In the genomic region with DNA sequence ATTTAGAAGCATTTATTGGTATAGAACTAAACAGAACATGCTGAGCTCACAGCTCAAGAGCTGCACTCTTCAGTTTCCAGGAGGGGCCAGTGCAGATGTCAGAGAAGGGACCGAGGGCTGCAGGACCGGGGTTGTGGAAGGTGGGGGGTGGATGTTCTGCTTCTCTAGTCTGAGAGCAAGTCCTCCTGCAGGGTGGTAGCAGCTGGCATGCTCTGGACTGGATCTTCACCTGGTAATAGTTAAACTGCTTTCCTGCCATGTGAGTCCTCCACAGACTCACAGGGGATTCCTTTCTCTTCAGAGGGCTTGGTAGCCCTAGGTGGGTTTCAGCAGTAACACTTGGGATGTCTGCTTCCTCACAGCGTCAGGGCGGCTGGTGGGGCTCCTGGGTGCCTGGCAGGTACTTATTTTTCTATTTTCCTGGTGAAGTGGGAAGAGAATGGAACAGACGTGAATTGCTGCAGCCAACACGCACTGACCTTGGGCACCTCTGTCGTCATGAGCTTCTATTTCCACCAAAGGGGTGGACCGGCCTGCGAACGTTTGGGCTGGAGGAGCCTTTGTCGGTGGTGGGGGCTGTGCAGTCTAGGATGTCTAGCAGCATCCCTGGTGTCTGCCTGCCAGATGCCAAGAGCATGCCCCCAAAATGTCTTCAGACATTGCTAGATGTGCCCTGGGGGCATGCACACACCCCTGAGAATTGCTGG, we compare ENCODE assay signal across 11 cellular contexts. TPM values are rescaled to one million over a fixed set of nuclear protein-coding genes. Genes with fewer than 3 reads are reported as not detected.
DNase-seq lines count a peak whose midpoint lies in the region; FAIRE-seq and TF ChIP-seq lines count a peak whose summit lies in the region.
"Had no signal": no experiment of that assay in that cellular context is flagged by ENCODE, and none has a peak within 500 bp of the region (broad histone marks: within the 10 kb centered on the region; RNA-seq: fewer than 3 reads in every experiment).

No MANE protein-coding gene starts in this region.

- H4K91ac ChIP-seq in neuronal stem cell (ENCODE audit: low read depth, low read length, poor library complexity) = no peak overlapping the region

- no peaks in the 10 kb centered on the region for H3K27me3 Mint-ChIP-seq in Caco-2 (ENCODE audit: insufficient read depth, unreplicated experiment)
- no peaks in the 10 kb centered on the region for H3K27me3 Mint-ChIP-seq in chondrocyte (ENCODE audit: low read depth)

- no TSS peak for BruUV-seq in Caco-2 (replicated peaks; lab: Mats Ljungman, UMichigan)

- H3K14ac ChIP-seq in neuronal stem cell (ENCODE audit: low read length) = no peak overlapping the region

- H3K18ac ChIP-seq in neuronal stem cell (ENCODE audit: low read length) = no peak overlapping the region

- no peak for FAIRE-seq in GM12892 (lab: Jason Lieb, UNC)

- peaks cover 27% of the 10 kb centered on the region for H3K79me1 ChIP-seq in neuronal stem cell (ENCODE audit: low read depth, low read length)

- H3K4me1 Mint-ChIP-seq in Caco-2 (ENCODE audit: low read depth, unreplicated experiment) (no peaks in the 10 kb centered on the region), chondrocyte (ENCODE audit: low read depth) (peaks cover 56% of the 10 kb centered on the region)

- H2BK15ac ChIP-seq in neuronal stem cell (ENCODE audit: low read length) = no peak overlapping the region

- peaks cover 52% of the 10 kb centered on the region for H4K20me1 ChIP-seq in Loucy (ENCODE audit: insufficient read depth, low read length, poor library complexity, severe bottlenecking)

- CTCF ChIA-PET in Caco-2 (lab: Charles Lee) = no interaction called here

- H3K9me3 Mint-ChIP-seq in Caco-2 (ENCODE audit: unreplicated experiment) = no peaks in the 10 kb centered on the region
- no peaks in the 10 kb centered on the region for H3K9me3 Mint-ChIP-seq in chondrocyte (ENCODE audit: low read depth)

- H3K9me2 ChIP-seq in Loucy (replicated peaks; ENCODE audit: low read depth, low read length) = no peaks in the 10 kb centered on the region

- H3K27me3 ChIP-seq in Caco-2 (replicated peaks; ENCODE audit: control insufficient read depth, insufficient read depth, low read length) (no peaks in the 10 kb centered on the region), Loucy (ENCODE audit: insufficient read depth, low read length, poor library complexity, severe bottlenecking) (no peaks in the 10 kb centered on the region), neuronal stem cell (ENCODE audit: control insufficient read depth in 3 of 3, insufficient read depth in 3 of 3, low read depth in 1 of 3, low read length in 3 of 3) (no peaks in the 10 kb centered on the region), WERI-Rb-1 (ENCODE audit: insufficient read depth, low read depth, severe bottlenecking) (no peaks in the 10 kb centered on the region)
- H3K27me3 ChIP-seq: ascending aorta had no signal

- H3K9me3 ChIP-seq in Caco-2 (no peaks in the 10 kb centered on the region), Loucy (ENCODE audit: insufficient read depth, low read depth, low read length) (no peaks in the 10 kb centered on the region), neuronal stem cell (replicated peaks in 1 of 2; ENCODE audit: control insufficient read depth in 2 of 2, insufficient read depth in 1 of 2, low read depth in 1 of 2, low read length in 2 of 2) (no peaks in the 10 kb centered on the region), WERI-Rb-1 (ENCODE audit: severe bottlenecking) (no peaks in the 10 kb centered on the region)
- H3K9me3 ChIP-seq: ascending aorta had no signal

- no peak for TF ChIP-seq POLR2A in GM12892 (IDR thresholded peaks at IDR 0.05; ENCODE audit: low read depth, low read length)

- peak overlapping the region; percentile 96 for H3K4me2 ChIP-seq in Loucy (ENCODE audit: low read depth, low read length, poor library complexity, severe bottlenecking)
- H3K4me2 ChIP-seq in neuronal stem cell (ENCODE audit: insufficient read depth, low read length, poor library complexity, severe bottlenecking) = no peak overlapping the region

- peaks cover 71% of the 10 kb centered on the region for H3K79me2 ChIP-seq in Loucy (ENCODE audit: insufficient read depth, low read length)

- H2BK5ac ChIP-seq in neuronal stem cell (ENCODE audit: low read length) = peak overlapping the region; percentile 79

- H3K4me3 Mint-ChIP-seq in Caco-2 (ENCODE audit: unreplicated experiment) (peak overlapping the region; percentile 96), chondrocyte (ENCODE audit: unreplicated experiment) (no peak overlapping the region)

- H3K27ac ChIP-seq in neuronal stem cell (replicated peaks; ENCODE audit: low read length) (no peak overlapping the region), WERI-Rb-1 (no peak overlapping the region)
- H3K27ac ChIP-seq: ascending aorta, epithelial cell of prostate had no signal

- H3K36me3 Mint-ChIP-seq in Caco-2 (ENCODE audit: insufficient read depth, unreplicated experiment) (peaks cover 20% of the 10 kb centered on the region), chondrocyte (ENCODE audit: low read depth) (no peaks in the 10 kb centered on the region)

- H2AK5ac ChIP-seq in neuronal stem cell (ENCODE audit: low read depth, low read length) = no peak overlapping the region

- H2BK12ac ChIP-seq in neuronal stem cell (ENCODE audit: low read length) = no peak overlapping the region

- DNase-seq in Caco-2 (no peak), chondrocyte (ENCODE audit: low spot score) (no peak), neuronal stem cell (ENCODE audit: low spot score) (no peak), SW480 (ENCODE audit: low spot score) (no peak), WERI-Rb-1 (no peak), GM12892 (ENCODE audit: insufficient read length) (no peak), NCI-H146 treated with DMSO at 0.1 percent for 48 hours (lab: John Stamatoyannopoulos, UW; ENCODE audit: unreplicated experiment) (no peak)
- DNase-seq: NK-92 treated with Interleukin-12 subunit alpha and Interleukin-12 subunit beta, amount 100 ng/mL, for 24 hours had no signal

- no peak overlapping the region for H2BK120ac ChIP-seq in neuronal stem cell (ENCODE audit: low read depth, low read length)

- peak overlapping the region; percentile 57 for H4K8ac ChIP-seq in neuronal stem cell (ENCODE audit: low read depth, low read length)

- H3K36me3 ChIP-seq in Caco-2 (ENCODE audit: control insufficient read depth, insufficient read depth, low read length) (no peaks in the 10 kb centered on the region), Loucy (ENCODE audit: insufficient read depth, low read length) (peaks cover 4% of the 10 kb centered on the region; the same call in 1 of the 2 replicates), neuronal stem cell (replicated peaks in 1 of 2; ENCODE audit: control insufficient read depth in 2 of 2, insufficient read depth in 2 of 2, low read length in 2 of 2) (peaks cover 4 to 15% of the 10 kb centered on the region in 2 donors), WERI-Rb-1 (peaks cover 46% of the 10 kb centered on the region)

- H3K4me1 ChIP-seq in Caco-2 = peaks cover 14% of the 10 kb centered on the region
- peaks cover 44% of the 10 kb centered on the region for H3K4me1 ChIP-seq in Loucy (ENCODE audit: insufficient read depth, low read length, poor library complexity, severe bottlenecking)
- H3K4me1 ChIP-seq in neuronal stem cell (ENCODE audit: control insufficient read depth in 2 of 2, insufficient read depth in 1 of 2, low read depth in 1 of 2, low read length in 2 of 2) = peaks cover 11 to 12% of the 10 kb centered on the region in 2 donors

- H3K4me3 ChIP-seq in Caco-2 (ENCODE audit: low read depth, low read length) (no peak overlapping the region), Loucy (ENCODE audit: low read length, poor library complexity, severe bottlenecking) (peak overlapping the region; percentile 95), neuronal stem cell (ENCODE audit: low read length in 2 of 2) (peak overlapping the region in 1 of 2 donors; percentile 13), WERI-Rb-1 (ENCODE audit: low read depth, low read length) (no peak overlapping the region)

- POLR2A ChIA-PET in Caco-2 (lab: Charles Lee) = no interaction called here

- no peaks in the 10 kb centered on the region for H3F3A ChIP-seq in Loucy (ENCODE audit: low read depth)

- H3K4ac ChIP-seq in neuronal stem cell (ENCODE audit: low read length) = peak overlapping the region; percentile 18

- H3K27ac Mint-ChIP-seq in Caco-2 (ENCODE audit: unreplicated experiment) (peak overlapping the region; percentile 95), chondrocyte (ENCODE audit: unreplicated experiment) (peak overlapping the region; percentile 77)

- no CpG with 5 or more reads among the region's 11 CpGs for WGBS in neuronal stem cell (ENCODE audit: extremely low coverage in 2 of 2, insufficient read length in 2 of 2, insufficient replicate concordance in 1 of 2), 2 donors

- H2AFZ ChIP-seq in Loucy (ENCODE audit: low read length) (no peak overlapping the region), neuronal stem cell (ENCODE audit: low read length) (no peak overlapping the region)

- peak overlapping the region; percentile 27 for H3K23ac ChIP-seq in neuronal stem cell (ENCODE audit: low read depth, low read length, poor library complexity)

- intact Hi-C loops in Caco-2 (cut with micrococcal nuclease; ENCODE audit: unreplicated experiment) = no loop called here

- H3K9ac ChIP-seq in Loucy (ENCODE audit: low read depth, low read length, poor library complexity, severe bottlenecking) = peak overlapping the region; percentile 95
- H3K9ac ChIP-seq in neuronal stem cell (ENCODE audit: low read depth, low read length, poor library complexity) = peak overlapping the region; percentile 50

- TF ChIP-seq CTCF in Caco-2 (IDR thresholded peaks at IDR 0.05; ENCODE audit: insufficient read depth in 1 of 2, low read depth in 1 of 2, low read length in 1 of 2, severe bottlenecking in 1 of 2, unreplicated experiment in 1 of 2) (no peak), Loucy (conservative IDR thresholded peaks at IDR 0.05; ENCODE audit: low read length) (no peak), chondrocyte (IDR thresholded peaks at IDR 0.05) (no peak), WERI-Rb-1 (IDR thresholded peaks at IDR 0.05; ENCODE audit: low read depth, low read length) (no peak)

RNA-seq across cellular contexts. Expression of gene MAEA, which starts 2.5 kb away (rescaled TPM):
- 81.1 and 89.3 TPM in 2 replicates for total RNA-seq in Caco-2 (2022)
- 54.4 to 62.6 TPM (median 56.3 TPM) in 3 replicates for total RNA-seq in chondrocyte
- polyA plus RNA-seq in neuronal stem cell (2013, experiment 1 of 2) = 38.4 TPM
- 37.0 TPM for polyA plus RNA-seq in neuronal stem cell (2013, experiment 2 of 2)
- polyA plus RNA-seq in GM12892 (2012; ENCODE audit: missing spikeins) = 19.6 TPM

RNA-seq across cellular contexts. Expression of gene CTBP1, which starts 43.2 kb away (rescaled TPM):
- 184 TPM in 2 replicates for total RNA-seq in Caco-2 (2022)
- 147 to 175 TPM (median 151 TPM) in 3 replicates for total RNA-seq in chondrocyte
- 151 TPM for polyA plus RNA-seq in neuronal stem cell (2013, experiment 1 of 2)
- 149 TPM for polyA plus RNA-seq in neuronal stem cell (2013, experiment 2 of 2)
- 45.7 TPM for polyA plus RNA-seq in GM12892 (2012; ENCODE audit: missing spikeins)

RNA-seq across cellular contexts. Expression of gene UVSSA, which starts 54.9 kb away (rescaled TPM):
- total RNA-seq in Caco-2 (2022) (26.3 and 27.4 TPM in 2 replicates), chondrocyte (20.7 to 35.1 TPM (median 20.9 TPM) in 3 replicates)
- polyA plus RNA-seq in neuronal stem cell (2013, experiment 1 of 2) = 8.6 TPM
- 8.7 TPM for polyA plus RNA-seq in neuronal stem cell (2013, experiment 2 of 2)
- 12.7 TPM for polyA plus RNA-seq in GM12892 (2012; ENCODE audit: missing spikeins)
